ENCODE assay signal across 15 cellular contexts in the genomic region with DNA sequence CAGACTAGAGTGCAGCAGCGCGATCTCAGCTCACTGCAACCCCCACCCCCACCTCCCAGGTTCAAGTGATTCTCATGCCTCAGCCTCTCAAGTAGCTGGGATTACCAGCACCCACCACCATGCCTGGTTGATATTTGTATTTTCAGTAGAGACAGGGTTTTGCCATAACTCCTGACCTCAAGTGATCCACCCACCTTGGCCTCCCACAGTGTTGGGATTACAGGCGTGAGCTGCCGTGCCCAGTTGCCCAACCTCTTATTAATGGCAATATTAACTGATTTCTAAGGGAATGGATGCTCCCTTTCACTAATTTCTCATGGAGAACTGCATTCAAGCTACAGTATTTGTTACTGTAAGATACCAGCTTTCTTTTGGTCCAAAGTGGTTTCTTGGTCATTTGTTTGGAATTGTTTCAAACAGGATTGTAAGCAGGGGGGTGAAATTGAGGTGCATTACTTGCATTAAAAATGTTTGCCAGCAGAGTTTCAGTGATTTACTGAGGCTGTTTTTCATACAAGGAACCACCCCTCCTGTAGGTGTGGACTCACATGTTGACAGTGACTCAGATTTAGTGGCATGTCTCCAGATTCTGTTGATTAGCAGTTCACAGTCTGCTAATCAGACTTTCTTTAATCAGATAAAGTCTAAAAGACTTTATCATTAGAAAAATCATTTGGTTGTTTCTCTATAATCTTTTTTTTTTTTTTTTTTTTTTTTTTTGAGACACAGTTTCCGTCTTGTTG. TPM values are rescaled to one million over a fixed set of nuclear protein-coding genes. Genes with fewer than 3 reads are reported as not detected.
DNase-seq lines count a peak whose midpoint lies in the region; ATAC-seq, FAIRE-seq and TF ChIP-seq lines count a peak whose summit lies in the region.
"Had no signal": no experiment of that assay in that cellular context is flagged by ENCODE, and none has a peak within 500 bp of the region (broad histone marks: within the 10 kb centered on the region; RNA-seq: fewer than 3 reads in every experiment).

No MANE protein-coding gene starts in this region.

- no peaks in the 10 kb centered on the region for H3K36me3 ChIP-seq in adipocyte (ENCODE audit: control insufficient read depth, insufficient read depth, low read length, severe bottlenecking)
- no peaks in the 10 kb centered on the region for H3K36me3 ChIP-seq in mesenchymal stem cell (ENCODE audit: control insufficient read depth in 1 of 2, insufficient read depth in 2 of 2, low read depth in 1 of 2, low read length in 2 of 2)
- H3K36me3 ChIP-seq: tibial artery had no signal

- DNase-seq in A549 (ENCODE audit: low read depth in 1 of 2, low spot score in 1 of 2) (peak; percentile 36 to 66), H54 (ENCODE audit: insufficient read length, low spot score) (peak; percentile 29), adipocyte (ENCODE audit: low read depth) (peak; percentile 28), glomerular visceral epithelial cell (ENCODE audit: extremely low spot score) (peak; percentile 9), mesenchymal stem cell (no peak)
- DNase-seq: caudate nucleus, NCI-H446 treated with DMSO at 0.1 percent for 48 hours, tibial artery had no signal

- H3K9ac ChIP-seq in adipocyte (ENCODE audit: low read length) (peak overlapping the region; percentile 2), mesenchymal stem cell (ENCODE audit: low read length) (no peak overlapping the region)
- H3K9ac ChIP-seq: KMS-11 had no signal

- no peak for TF ChIP-seq EP300 in A549 (IDR thresholded peaks at IDR 0.05)

- POLR2A ChIA-PET in A549 (lab: Yijun Ruan, JAX): no interaction called here

- H2BK12ac ChIP-seq in mesenchymal stem cell (ENCODE audit: low read length in 2 of 2): no peak overlapping the region

- H2BK120ac ChIP-seq in mesenchymal stem cell (ENCODE audit: low read depth, low read length): no peak overlapping the region

- H3K4ac ChIP-seq in mesenchymal stem cell (ENCODE audit: low read depth in 1 of 2, low read length in 2 of 2): no peak overlapping the region

- H3K4me1 ChIP-seq in A549 (peaks cover 51% of the 10 kb centered on the region), adipocyte (ENCODE audit: control insufficient read depth, insufficient read depth, low read length) (peaks cover 45% of the 10 kb centered on the region), mesenchymal stem cell (ENCODE audit: control insufficient read depth, insufficient read depth, low read depth, low read length) (peaks cover 7% of the 10 kb centered on the region)

- TF ChIP-seq POLR2A in A549 (IDR thresholded peaks at IDR 0.05; ENCODE audit: low read length) (no peak), H54 (IDR thresholded peaks at IDR 0.05; ENCODE audit: low read depth, low read length) (no peak)

- no peak overlapping the region for H3K23ac ChIP-seq in mesenchymal stem cell (ENCODE audit: low read length in 2 of 2)

- ATAC-seq in A549: peak in 1 of 2 experiments; percentile 42; a peak in 1 of 6 replicates
- ATAC-seq in GM18517 (IDR thresholded peaks at IDR 0.05; ENCODE audit: unreplicated experiment): no peak
- ATAC-seq in GM21423 (IDR thresholded peaks at IDR 0.05; ENCODE audit: unreplicated experiment): no peak
- ATAC-seq in HG03139 (IDR thresholded peaks at IDR 0.05; ENCODE audit: unreplicated experiment): no peak

- no peak overlapping the region for H2BK5ac ChIP-seq in mesenchymal stem cell (ENCODE audit: low read depth, low read length, poor library complexity, severe bottlenecking)

- H3K27ac ChIP-seq in A549 (peak overlapping the region; percentile 75 to 83), mesenchymal stem cell (ENCODE audit: low read length, poor library complexity, severe bottlenecking) (no peak overlapping the region)
- H3K27ac ChIP-seq: KMS-11, SK-N-MC, tibial artery had no signal

- peaks cover 2% of the 10 kb centered on the region for H3K79me1 ChIP-seq in mesenchymal stem cell (replicated peaks; ENCODE audit: low read length, poor library complexity, severe bottlenecking)

- FAIRE-seq in A549 (lab: Jason Lieb, UNC) (no peak), H54 (lab: Jason Lieb, UNC) (peak; percentile 77)
- FAIRE-seq: H1 had no signal

- TF ChIP-seq CTCF in A549 (IDR thresholded peaks at IDR 0.05): no peak

- CTCF ChIA-PET in A549 (lab: Yijun Ruan, JAX): interaction anchor here (0.7 to 1.3 kb wide), 7 partner anchors 9 to 368 kb away, joined by 3 read pairs; no protein-coding TSS in a partner anchor

- H2AK5ac ChIP-seq in mesenchymal stem cell (ENCODE audit: low read length, severe bottlenecking): no peak overlapping the region

- no peak overlapping the region for H2AFZ ChIP-seq in mesenchymal stem cell (ENCODE audit: low read depth, low read length)

- WGBS in A549 (ENCODE audit: missing lambda C conversion rate): 21% methylated on average over 4 of the region's 5 CpGs
- 93% methylated on average over 3 of the region's 5 CpGs for WGBS in mesenchymal stem cell

- H3K4me3 ChIP-seq in A549 (no peak overlapping the region), adipocyte (ENCODE audit: low read length) (no peak overlapping the region), mesenchymal stem cell (ENCODE audit: insufficient read depth in 1 of 2, low read depth in 1 of 2, low read length in 2 of 2) (no peak overlapping the region)
- H3K4me3 ChIP-seq: SK-N-MC, tibial artery had no signal

- H3K27me3 ChIP-seq in adipocyte (replicated peaks; ENCODE audit: control insufficient read depth, insufficient read depth, low read length) (no peaks in the 10 kb centered on the region), mesenchymal stem cell (ENCODE audit: control insufficient read depth in 1 of 2, insufficient read depth in 1 of 2, low read length in 2 of 2) (no peaks in the 10 kb centered on the region)
- H3K27me3 ChIP-seq: tibial artery had no signal

- H3K9me3 ChIP-seq in A549 (no peaks in the 10 kb centered on the region), adipocyte (ENCODE audit: control insufficient read depth, low read length) (no peaks in the 10 kb centered on the region), mesenchymal stem cell (ENCODE audit: control insufficient read depth, low read length) (no peaks in the 10 kb centered on the region)
- H3K9me3 ChIP-seq: tibial artery had no signal

- H3K14ac ChIP-seq in mesenchymal stem cell (ENCODE audit: low read length in 2 of 2): no peak overlapping the region

- H4K91ac ChIP-seq in mesenchymal stem cell (ENCODE audit: low read length): no peak overlapping the region

- no peak overlapping the region for H4K8ac ChIP-seq in mesenchymal stem cell (ENCODE audit: low read length)

- H3K4me2 ChIP-seq in A549 (peak overlapping the region; percentile 77), mesenchymal stem cell (ENCODE audit: low read length, poor library complexity, severe bottlenecking) (no peak overlapping the region)
- H3K4me2 ChIP-seq: KMS-11 had no signal

- peak overlapping the region in 1 of 2 experiments; percentile 7 for H3K18ac ChIP-seq in mesenchymal stem cell (ENCODE audit: low read depth in 1 of 2, low read length in 2 of 2)

- no peak overlapping the region for H2BK15ac ChIP-seq in mesenchymal stem cell (ENCODE audit: low read depth, poor library complexity, severe bottlenecking)

- TF ChIP-seq RAD21 in A549 (conservative IDR thresholded peaks at IDR 0.05 in 1 of 2, IDR thresholded peaks at IDR 0.05 in 1 of 2): no peak

TF ChIP-seq in A549, 52 proteins besides CTCF, POLR2A, EP300 and RAD21:
- TF ChIP-seq JUN (IDR thresholded peaks at IDR 0.05) (0 out of 5 replicates have a peak, but pooled peaks of 1 of the 2 experiments have one; percentile 20), JUNB (IDR thresholded peaks at IDR 0.05) (peak; percentile 40; the same call in 1 of the 2 replicates), ZSCAN20 (CRISPR knock-in tag; IDR thresholded peaks at IDR 0.05) (no peak), HOXB13 (CRISPR knock-in tag; IDR thresholded peaks at IDR 0.05; ENCODE audit: low read depth) (no peak), CEBPB (IDR thresholded peaks at IDR 0.05) (peak; percentile 38 to 47; a peak in 2 of 4 replicates), FOSL2 (IDR thresholded peaks at IDR 0.05) (no peak), FOSL2 (CRISPR knock-in tag; IDR thresholded peaks at IDR 0.05) (peak; percentile 61)
- TF ChIP-seq, protein P1, sequence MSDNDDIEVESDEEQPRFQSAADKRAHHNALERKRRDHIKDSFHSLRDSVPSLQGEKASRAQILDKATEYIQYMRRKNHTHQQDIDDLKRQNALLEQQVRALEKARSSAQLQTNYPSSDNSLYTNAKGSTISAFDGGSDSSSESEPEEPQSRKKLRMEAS (IDR thresholded peaks at IDR 0.05): 0 out of 2 replicates have a peak, but pooled peaks have one; percentile 10
TF ChIP-seq in A549: peak in this region for 5.

RNA-seq across cellular contexts. Expression of a gene that starts 3.9 kb away (rescaled TPM):
- polyA plus RNA-seq in A549 (2011; rRNA removed) (8.9 and 12.1 TPM in 2 replicates), A549 (2017; fragmentation: RNase III; extraction: RNeasy Plus Mini Kit Qiagen cat#74134 plus additional on column Dnase treatment) (5.0 to 5.8 TPM (median 5.5 TPM) in 3 replicates)
- 2.2 and 2.6 TPM in 2 replicates for polyA plus RNA-seq in A549 (2012; cell fraction: cytosol; rRNA removed)
- polyA plus RNA-seq in A549 (2012; cell fraction: nucleus; rRNA removed): 3.6 and 3.9 TPM in 2 replicates
- polyA minus RNA-seq in A549 (2011; rRNA and poly(A)+ RNA removed): 19.1 and 19.3 TPM in 2 replicates
- 10.0 TPM for polyA plus RNA-seq in mesenchymal stem cell (2013, experiment 1 of 2)
- polyA plus RNA-seq in mesenchymal stem cell (2013, experiment 2 of 2): 10.3 TPM

RNA-seq across cellular contexts. Expression of a gene that starts 59.3 kb away (rescaled TPM):
- polyA plus RNA-seq in A549 (2011; rRNA removed) (not detected in 2 replicates), A549 (2017; fragmentation: RNase III; extraction: RNeasy Plus Mini Kit Qiagen cat#74134 plus additional on column Dnase treatment) (not detected in 3 replicates)
- polyA plus RNA-seq in A549 (2012; cell fraction: cytosol; rRNA removed): not detected in 2 replicates
- not detected in 2 replicates for polyA plus RNA-seq in A549 (2012; cell fraction: nucleus; rRNA removed)
- not detected in 2 replicates for polyA minus RNA-seq in A549 (2011; rRNA and poly(A)+ RNA removed)
- 0.03 TPM for polyA plus RNA-seq in mesenchymal stem cell (2013, experiment 1 of 2)
- polyA plus RNA-seq in mesenchymal stem cell (2013, experiment 2 of 2): not detected
- polyA plus RNA-seq: BJ had no signal
